8 cellular contexts compared by ENCODE assay signal in the genomic region with DNA sequence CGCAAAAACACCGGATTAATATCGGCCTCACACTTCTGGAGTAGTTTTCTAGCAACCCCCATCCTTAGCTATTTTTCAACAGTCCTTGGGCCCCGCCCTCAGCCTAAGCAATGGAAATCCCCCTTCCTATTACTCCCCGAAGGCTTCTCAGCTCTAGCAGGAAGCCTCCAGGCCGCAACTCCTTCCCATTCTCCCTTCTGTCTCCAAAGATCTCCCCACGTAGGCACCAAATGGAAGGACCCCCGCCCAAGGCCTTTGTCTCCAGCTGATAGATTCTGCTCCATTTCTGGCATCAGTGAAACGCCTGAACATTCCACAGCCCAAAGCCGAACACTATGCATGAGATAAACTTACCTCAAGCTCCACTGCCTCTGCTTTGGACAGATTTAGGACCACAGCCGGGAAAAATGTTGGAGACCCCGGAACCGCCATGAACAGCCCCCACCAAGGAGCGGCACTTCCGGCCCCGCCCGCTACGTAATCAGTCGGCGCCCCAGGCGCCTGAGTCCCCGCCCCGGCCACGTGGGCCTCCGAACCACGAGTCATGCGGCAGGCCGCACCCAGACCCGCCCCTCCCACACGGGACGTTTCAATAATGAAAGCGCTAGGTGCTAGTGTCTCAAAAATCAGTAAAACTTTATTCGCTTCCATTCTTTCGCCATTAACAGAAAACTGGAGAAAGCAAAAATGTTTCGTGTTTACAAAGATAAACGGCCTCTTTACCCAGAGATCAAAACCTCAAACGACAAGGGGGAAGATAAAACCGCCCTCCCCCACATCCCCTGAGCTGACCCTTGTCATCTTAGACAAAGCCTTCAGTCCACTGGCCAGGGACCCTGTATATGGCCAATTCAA. TPM values are rescaled to one million over a fixed set of nuclear protein-coding genes. Genes with fewer than 3 reads are reported as not detected.
A peak's percentile ranks its signal among the peaks of the same experiment; 100 is the strongest.
DNase-seq lines count a peak whose midpoint lies in the region; ATAC-seq, FAIRE-seq and TF ChIP-seq lines count a peak whose summit lies in the region.

Gene NRAS (minus strand): TSS at position 468 of the 855 bp plus-strand sequence. CDS start 611 bp downstream, outside the sequence.

- H3K36me3 ChIP-seq in BJ (ENCODE audit: control insufficient read depth, insufficient read depth, low read length) = peaks cover 20% of the 10 kb centered on the region

- ATAC-seq in HG03442 (IDR thresholded peaks at IDR 0.05; ENCODE audit: unreplicated experiment) = peak; percentile 89

- POLR2A ChIA-PET in BJ (lab: Charles Lee) = no interaction called here

- peak within 1 kb of the TSS; percentile 84 for H3K4me3 ChIP-seq in BJ (ENCODE audit: low read depth, low read length)

- H3K27me3 ChIP-seq in BJ (ENCODE audit: control insufficient read depth, insufficient read depth, low read length) = no peaks in the 10 kb centered on the region

- FAIRE-seq in GM19239 (lab: Jason Lieb, UNC) = peak; percentile 84

- H3K27ac ChIP-seq in cingulate gyrus (ENCODE audit: low read depth, low read length) = peak within 1 kb of the TSS; percentile 69

- TF ChIP-seq CTCF in BJ (IDR thresholded peaks at IDR 0.05; ENCODE audit: insufficient read depth, low read depth, low read length) = no peak

- CTCF ChIA-PET in BJ (lab: Yijun Ruan, JAX) = interaction anchor here (0.8 to 1.7 kb wide), 4 partner anchors 9 to 370 kb away, joined by 3 to 5 read pairs (median 4); no protein-coding TSS in a partner anchor

- DNase-seq in BJ (ENCODE audit: low read depth) (peak; percentile 43), GM19239 (ENCODE audit: insufficient read length, low spot score) (peak; percentile 71), NCI-H510A treated with DMSO at 0.1 percent for 48 hours (lab: John Stamatoyannopoulos, UW) (peak; percentile 67), kidney tubule cell (ENCODE audit: low spot score) (peak; percentile 90)
- peak; percentile 96 for DNase-seq in activated CD4-positive, alpha-beta T cell treated with anti-CD3 and anti-CD28 coated beads for 4 hours
- peak; percentile 81 to 94 for DNase-seq in stimulated activated CD4-positive, alpha-beta T cell treated with anti-CD3 and anti-CD28 coated beads, Interleukin-1b, Interleukin-23, amount 100 ng/mL, for 1 hour (ENCODE audit: low read depth in 2 of 2)

RNA-seq across cellular contexts. Expression of gene NRAS, which starts in this region (rescaled TPM):
- 19.1 and 38.3 TPM in 2 replicates for polyA plus RNA-seq in BJ (2011; rRNA removed)
- polyA minus RNA-seq in BJ (2011; rRNA and poly(A)+ RNA removed) = 17.0 and 22.0 TPM in 2 replicates

Comparison
In these comparisons a context has a peak if more than half of its experiments do, and no peak if none do; other contexts are left out.
1. Peak in every context shown above with its lines: DNase-seq, ATAC-seq, H3K4me3 ChIP-seq and H3K27ac ChIP-seq.
2. DNase-seq: peak in every context shown above with its lines; median percentile 96 in activated CD4-positive, alpha-beta T cell treated with anti-CD3 and anti-CD28 coated beads for 4 hours; 90 in kidney tubule cell; 88 in stimulated activated CD4-positive, alpha-beta T cell treated with anti-CD3 and anti-CD28 coated beads, Interleukin-1b, Interleukin-23, amount 100 ng/mL, for 1 hour; 71 in GM19239; 67 in NCI-H510A treated with DMSO at 0.1 percent for 48 hours; 43 in BJ.